1 cellular context compared by ENCODE assay signal in genomic region chr4:122686709-122687108, GRCh38.
TF ChIP-seq lines count a peak whose summit lies in the region.

No MANE protein-coding gene starts in this region.

TF ChIP-seq in K562, 482 proteins besides CTCF, POLR2A, EP300 and RAD21:
- TF ChIP-seq TCFL5 (CRISPR knock-in tag; conservative IDR thresholded peaks at IDR 0.05) (no peak), SMARCE1 (IDR thresholded peaks at IDR 0.05) (no peak), CREB5 (CRISPR knock-in tag; IDR thresholded peaks at IDR 0.05) (no peak), ETV1 (tag; conservative IDR thresholded peaks at IDR 0.05; ENCODE audit: low read depth) (no peak), KLF13 (tag; IDR thresholded peaks at IDR 0.05; ENCODE audit: borderline replicate concordance, low read depth) (no peak), KAT8 (IDR thresholded peaks at IDR 0.05; ENCODE audit: low read depth) (no peak), ZNF408 (CRISPR knock-in tag; IDR thresholded peaks at IDR 0.05; ENCODE audit: low read depth) (no peak), SETDB1 (IDR thresholded peaks at IDR 0.05; ENCODE audit: low read length) (no peak), L3MBTL2 (IDR thresholded peaks at IDR 0.05) (no peak), ZNF143 (CRISPR knock-in tag; IDR thresholded peaks at IDR 0.05) (no peak), ZNF57 (CRISPR knock-in tag; IDR thresholded peaks at IDR 0.05) (no peak), ZNF766 (CRISPR knock-in tag; conservative IDR thresholded peaks at IDR 0.05) (no peak), SAFB2 (IDR thresholded peaks at IDR 0.05; ENCODE audit: borderline replicate concordance, low read depth, low read length, severe bottlenecking) (no peak)
